32 cellular contexts compared by ENCODE assay signal in the genomic region with DNA sequence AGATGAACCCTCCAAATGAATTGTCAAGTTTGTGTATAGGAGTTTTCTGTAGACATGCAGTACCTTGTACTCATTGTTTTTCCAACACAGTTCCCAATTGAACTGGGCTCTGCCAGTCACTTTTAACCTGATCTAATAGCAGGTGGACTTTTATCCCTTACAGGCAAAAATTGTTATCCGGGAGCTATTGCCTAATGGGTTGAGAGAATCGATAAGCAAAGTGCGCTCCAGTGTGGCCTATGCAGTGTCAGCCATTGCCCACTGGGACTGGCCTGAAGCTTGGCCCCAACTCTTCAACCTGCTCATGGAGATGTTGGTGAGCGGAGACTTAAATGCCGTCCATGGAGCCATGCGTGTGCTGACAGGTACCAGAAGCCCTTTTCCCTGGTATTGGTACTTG. TPM values are rescaled to one million over a fixed set of nuclear protein-coding genes. Genes with fewer than 3 reads are reported as not detected.
"Had no signal": no experiment of that assay in that cellular context is flagged by ENCODE, and none has a peak within 500 bp of the region (broad histone marks: within the 10 kb centered on the region; RNA-seq: fewer than 3 reads in every experiment).

No MANE protein-coding gene starts in this region.

- H3K4me1 Mint-ChIP-seq: WTC11 had no signal

- H3K4me3 Mint-ChIP-seq: activated CD8-positive, alpha-beta T cell treated with anti-CD3 and anti-CD28 coated beads for 36 hours; activated naive CD8-positive, alpha-beta T cell treated with anti-CD3 and anti-CD28 coated beads, Interleukin-2, amount 50 U/mL, for 24 hours; activated T-cell treated with anti-CD3 and anti-CD28 coated beads, Interleukin-2, amount 50 U/mL, for 4 hours; activated T-helper 17 cell treated with anti-CD3 and anti-CD28 coated beads, Interleukin-2, amount 50 U/mL, for 72 hours; naive thymus-derived CD8-positive, alpha-beta T cell; neural crest cell; type B pancreatic cell; WTC11 had no signal

- H2AFZ ChIP-seq: parathyroid adenoma had no signal

- H3K27me3 ChIP-seq: dorsolateral prefrontal cortex, gastroesophageal sphincter, testis, uterus had no signal

- H3K9me3 ChIP-seq: gastroesophageal sphincter, lower lobe of right lung, testis, uterus had no signal

- H3K4me1 ChIP-seq: parathyroid adenoma, uterus had no signal

- H3K4me3 ChIP-seq: coronary artery, dorsolateral prefrontal cortex, gastroesophageal sphincter, lower lobe of right lung, testis, uterus had no signal

- H3K9me3 Mint-ChIP-seq: activated CD8-positive, alpha-beta T cell treated with anti-CD3 and anti-CD28 coated beads for 36 hours; activated naive CD8-positive, alpha-beta T cell treated with anti-CD3 and anti-CD28 coated beads, Interleukin-2, amount 50 U/mL, for 24 hours; activated T-cell treated with anti-CD3 and anti-CD28 coated beads, Interleukin-2, amount 50 U/mL, for 4 hours; activated T-helper 17 cell treated with anti-CD3 and anti-CD28 coated beads, Interleukin-2, amount 50 U/mL, for 72 hours; naive thymus-derived CD8-positive, alpha-beta T cell; neural crest cell; type B pancreatic cell; WTC11 had no signal

- H3K79me2 ChIP-seq: parathyroid adenoma had no signal

- H3K36me3 ChIP-seq: uterus had no signal

- H3K27me3 Mint-ChIP-seq: activated CD8-positive, alpha-beta T cell treated with anti-CD3 and anti-CD28 coated beads for 36 hours; activated naive CD8-positive, alpha-beta T cell treated with anti-CD3 and anti-CD28 coated beads, Interleukin-2, amount 50 U/mL, for 24 hours; activated T-helper 17 cell treated with anti-CD3 and anti-CD28 coated beads, Interleukin-2, amount 50 U/mL, for 72 hours; naive thymus-derived CD8-positive, alpha-beta T cell; type B pancreatic cell had no signal

- H3K27ac ChIP-seq: coronary artery, lower lobe of right lung, parathyroid adenoma, testis, uterus had no signal

- DNase-seq: activated CD4-positive, alpha-beta T cell treated with anti-CD3 and anti-CD28 coated beads for 1 hour; activated CD4-positive, alpha-beta T cell treated with anti-CD3 and anti-CD28 coated beads, Interleukin-2, amount 50 U/mL, for 1 hour; activated CD8-positive, alpha-beta T cell treated with anti-CD3 and anti-CD28 coated beads for 36 hours; activated gamma-delta T cell treated with Interleukin-2 at 50 U/mL for 16 hours; activated naive CD4-positive, alpha-beta T cell treated with anti-CD3 and anti-CD28 coated beads, Interleukin-2, amount 50 U/mL, for 16 hours; activated naive CD8-positive, alpha-beta T cell treated with anti-CD3 and anti-CD28 coated beads, Interleukin-2, amount 50 U/mL, for 24 hours; activated T-cell treated with anti-CD3 and anti-CD28 coated beads, Interleukin-2, amount 50 U/mL, for 4 hours; amygdala; cerebellar nuclear complex; dorsolateral prefrontal cortex; effector memory CD4-positive, alpha-beta T cell; hippocampal formation; kidney; left colon; lower lobe of right lung; mesenchymal stem cell; naive thymus-derived CD8-positive, alpha-beta T cell; nucleus accumbens; right cardiac atrium; stimulated activated CD4-positive, alpha-beta T cell treated with anti-CD3 and anti-CD28 coated beads, Interleukin-12 subunit alpha, Interleukin-12 subunit beta, amount 100 ng/mL, for 4 hours; stimulated activated CD4-positive, alpha-beta T cell treated with anti-CD3 and anti-CD28 coated beads, Interleukin-4, amount 100 ng/mL, for 1 hour; stimulated activated naive CD8-positive, alpha-beta T cell treated with anti-CD3 and anti-CD28 coated beads, Interleukin-15, Interleukin-2, amounts not matched to agents 100 U/mL and 50 U/mL, for 24 hours; T-helper 2 cell; testis; uterus had no signal

- H3K27ac Mint-ChIP-seq: activated CD8-positive, alpha-beta T cell treated with anti-CD3 and anti-CD28 coated beads for 36 hours; activated naive CD8-positive, alpha-beta T cell treated with anti-CD3 and anti-CD28 coated beads, Interleukin-2, amount 50 U/mL, for 24 hours; type B pancreatic cell had no signal

- ATAC-seq: activated CD8-positive, alpha-beta T cell treated with anti-CD3 and anti-CD28 coated beads for 36 hours; activated naive CD8-positive, alpha-beta T cell treated with anti-CD3 and anti-CD28 coated beads, Interleukin-2, amount 50 U/mL, for 24 hours; activated T-cell treated with anti-CD3 and anti-CD28 coated beads, Interleukin-2, amount 50 U/mL, for 4 hours; activated T-helper 17 cell treated with anti-CD3 and anti-CD28 coated beads, Interleukin-2, amount 50 U/mL, for 72 hours; gastroesophageal sphincter; left colon; lower lobe of right lung; naive thymus-derived CD8-positive, alpha-beta T cell; right cardiac atrium; stimulated activated naive CD8-positive, alpha-beta T cell treated with anti-CD3 and anti-CD28 coated beads, Interleukin-15, Interleukin-2, amounts not matched to agents 100 U/mL and 50 U/mL, for 24 hours; WTC11 had no signal

RNA-seq across cellular contexts. Expression of a gene that starts 40.5 kb away (rescaled TPM):
- polyA plus RNA-seq: naive thymus-derived CD8-positive, alpha-beta T cell had no signal
